Comparison of ENCODE assay signal across 14 cellular contexts in genomic region chr6:20417819-20418218, GRCh38. TPM values are rescaled to one million over a fixed set of nuclear protein-coding genes. Genes with fewer than 3 reads are reported as not detected.
DNase-seq lines count a peak whose midpoint lies in the region; ATAC-seq lines count a peak whose summit lies in the region.
"Had no signal": no experiment of that assay in that cellular context is flagged by ENCODE, and none has a peak within 500 bp of the region (broad histone marks: within the 10 kb centered on the region; RNA-seq: fewer than 3 reads in every experiment).

No MANE protein-coding gene starts in this region.

- H3K27ac Mint-ChIP-seq in activated naive CD4-positive, alpha-beta T cell treated with anti-CD3 and anti-CD28 coated beads, Interleukin-2, amount 10 ng/mL, durations not matched to agents 7 days and 5 days, result peak overlapping the region; percentile 70
- no peak overlapping the region for H3K27ac Mint-ChIP-seq in stimulated activated naive B cell treated with anti-CD40 and anti-IgM and Interleukin-4, amounts not matched to agents 10 μg/mL and 1 μg/mL and 100 μg/mL, for 72 hours

- no peaks in the 10 kb centered on the region for H3K9me3 Mint-ChIP-seq in activated naive CD4-positive, alpha-beta T cell treated with anti-CD3 and anti-CD28 coated beads, Interleukin-2, amount 10 ng/mL, durations not matched to agents 7 days and 5 days
- peaks cover 3% of the 10 kb centered on the region in 2 donors for H3K9me3 Mint-ChIP-seq in stimulated activated naive B cell treated with anti-CD40 and anti-IgM and Interleukin-4, amounts not matched to agents 10 μg/mL and 1 μg/mL and 100 μg/mL, for 72 hours

- CTCF ChIA-PET in activated naive CD4-positive, alpha-beta T cell treated with anti-CD3 and anti-CD28 coated beads, Interleukin-2, amount 10 ng/mL, durations not matched to agents 7 days and 5 days (lab: Charles Lee), result interaction anchor here (1.2 kb wide), 1 partner anchor 110 kb away, joined by 3 read pairs; no protein-coding TSS in a partner anchor

- DNase-seq in activated naive CD4-positive, alpha-beta T cell treated with anti-CD3 and anti-CD28 coated beads, Interleukin-2, amount 10 ng/mL, durations not matched to agents 7 days and 5 days, result no peak
- DNase-seq in activated naive CD4-positive, alpha-beta T cell (lab: John Stamatoyannopoulos, UW), result no peak
- DNase-seq in OCI-M1 (lab: John Stamatoyannopoulos, UW) (peak; percentile 93), G401 (ENCODE audit: low spot score) (no peak), substantia nigra (lab: John Stamatoyannopoulos, UW) (no peak), NCI-H446 treated with DMSO at 0.1 percent for 48 hours (lab: John Stamatoyannopoulos, UW) (no peak)
- no peak for DNase-seq in stimulated activated naive B cell treated with anti-CD40 and anti-IgM and Interleukin-4, amounts not matched to agents 10 μg/mL and 1 μg/mL and 100 μg/mL, for 72 hours
- DNase-seq: activated gamma-delta T cell; mucosa of descending colon; spleen; stimulated activated naive CD4-positive, alpha-beta T cell had no signal

- peaks cover 50% of the 10 kb centered on the region for H3K4me1 Mint-ChIP-seq in activated naive CD4-positive, alpha-beta T cell treated with anti-CD3 and anti-CD28 coated beads, Interleukin-2, amount 10 ng/mL, durations not matched to agents 7 days and 5 days
- H3K4me1 Mint-ChIP-seq in stimulated activated naive B cell treated with anti-CD40 and anti-IgM and Interleukin-4, amounts not matched to agents 10 μg/mL and 1 μg/mL and 100 μg/mL, for 72 hours, result peaks cover 28 to 60% of the 10 kb centered on the region in 2 donors

- peaks cover 40% of the 10 kb centered on the region for H3K36me3 Mint-ChIP-seq in activated naive CD4-positive, alpha-beta T cell treated with anti-CD3 and anti-CD28 coated beads, Interleukin-2, amount 10 ng/mL, durations not matched to agents 7 days and 5 days
- peaks cover 30 to 39% of the 10 kb centered on the region in 2 donors for H3K36me3 Mint-ChIP-seq in stimulated activated naive B cell treated with anti-CD40 and anti-IgM and Interleukin-4, amounts not matched to agents 10 μg/mL and 1 μg/mL and 100 μg/mL, for 72 hours

- H3K27me3 Mint-ChIP-seq in activated naive CD4-positive, alpha-beta T cell treated with anti-CD3 and anti-CD28 coated beads, Interleukin-2, amount 10 ng/mL, durations not matched to agents 7 days and 5 days, result no peaks in the 10 kb centered on the region
- H3K27me3 Mint-ChIP-seq in stimulated activated naive B cell treated with anti-CD40 and anti-IgM and Interleukin-4, amounts not matched to agents 10 μg/mL and 1 μg/mL and 100 μg/mL, for 72 hours, result no peaks in the 10 kb centered on the region
- H3K27me3 Mint-ChIP-seq: IgD-negative memory B cell had no signal

- H3K27ac ChIP-seq in substantia nigra (ENCODE audit: low read depth, low read length, poor library complexity, severe bottlenecking), result no peak overlapping the region

- H3K4me3 Mint-ChIP-seq in activated naive CD4-positive, alpha-beta T cell treated with anti-CD3 and anti-CD28 coated beads, Interleukin-2, amount 10 ng/mL, durations not matched to agents 7 days and 5 days, result no peak overlapping the region
- H3K4me3 Mint-ChIP-seq in stimulated activated naive B cell treated with anti-CD40 and anti-IgM and Interleukin-4, amounts not matched to agents 10 μg/mL and 1 μg/mL and 100 μg/mL, for 72 hours, result no peak overlapping the region

- in situ Hi-C loops in G401 (cut with HindIII; ENCODE audit: low sequenced_read_pairs), result loop anchor here (25.0 kb wide), 1 partner anchor 119 kb away; the partner anchor contains the start of gene CDKAL1

- peak; percentile 54 for ATAC-seq in HG02840 (IDR thresholded peaks at IDR 0.05; ENCODE audit: low FRiP score, unreplicated experiment)
- ATAC-seq in stimulated activated naive B cell treated with anti-CD40 and anti-IgM and Interleukin-4, amounts not matched to agents 10 μg/mL and 1 μg/mL and 100 μg/mL, for 72 hours (replicated peaks), result peak; percentile 27 to 38
- ATAC-seq: HCT116 had no signal

RNA-seq across cellular contexts. Expression of gene E2F3, which starts 16.1 kb away (rescaled TPM):
- 9.0 and 12.5 TPM in 2 replicates for total RNA-seq in G401 (2014; rRNA removed; shearing (Covaris generic))
